ENCODE assay signal across 8 cellular contexts in the genomic region with DNA sequence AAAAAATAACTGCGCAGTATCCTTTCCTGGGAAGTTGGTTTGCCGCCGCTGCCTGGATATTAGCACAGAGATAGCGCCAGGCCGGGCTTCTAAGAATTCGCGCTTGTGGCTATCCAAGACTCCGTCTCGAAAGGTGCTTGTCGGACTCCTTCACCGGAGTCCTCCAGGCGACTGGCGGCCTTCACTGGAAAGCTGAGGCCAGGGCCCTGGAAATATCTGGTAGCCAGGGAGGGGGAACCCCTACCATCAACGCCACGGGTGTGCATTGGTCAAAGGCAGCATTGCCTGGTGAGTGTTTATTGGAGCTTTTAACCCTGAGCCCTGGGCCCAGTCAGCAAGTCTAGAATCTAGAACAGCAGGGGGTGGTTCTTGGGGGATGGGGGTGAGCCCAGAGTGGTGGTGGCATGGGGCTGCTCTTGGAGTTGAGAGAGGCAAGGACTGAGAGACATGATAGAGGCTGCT. TPM values are rescaled to one million over a fixed set of nuclear protein-coding genes. Genes with fewer than 3 reads are reported as not detected.
DNase-seq lines count a peak whose midpoint lies in the region; ATAC-seq, FAIRE-seq and TF ChIP-seq lines count a peak whose summit lies in the region.

No MANE protein-coding gene starts in this region.

- no peak for TF ChIP-seq RAD21 in A549 (conservative IDR thresholded peaks at IDR 0.05 in 1 of 2, IDR thresholded peaks at IDR 0.05 in 1 of 2)
- TF ChIP-seq RAD21 in HCT116 (IDR thresholded peaks at IDR 0.05; ENCODE audit: low read depth): no peak

- TF ChIP-seq POLR2A in A549 (IDR thresholded peaks at IDR 0.05; ENCODE audit: low read length): no peak
- no peak for TF ChIP-seq POLR2A in HCT116 (IDR thresholded peaks at IDR 0.05; ENCODE audit: borderline replicate concordance, extremely low read depth, insufficient read depth, insufficient read length)

- H2BK5ac ChIP-seq in neuronal stem cell (ENCODE audit: low read length): no peak overlapping the region

- FAIRE-seq in A549 (lab: Jason Lieb, UNC): no peak

- no TSS peak for BruUV-seq in HCT116 (replicated peaks; lab: Mats Ljungman, UMichigan)

- H2BK15ac ChIP-seq in neuronal stem cell (ENCODE audit: low read length): no peak overlapping the region

- no peak for ATAC-seq in A549
- ATAC-seq in HCT116: no peak
- peak; percentile 1 for ATAC-seq in esophagus mucosa
- no peak for ATAC-seq in HG03139 (IDR thresholded peaks at IDR 0.05; ENCODE audit: unreplicated experiment)
- no peak for ATAC-seq in HG03159 (IDR thresholded peaks at IDR 0.05; ENCODE audit: unreplicated experiment)

- no peak for DNase-seq in A549 (ENCODE audit: low read depth in 1 of 2, low spot score in 1 of 2)
- no peak for DNase-seq in HCT116 (ENCODE audit: low read depth, low spot score)
- no peak for DNase-seq in neuronal stem cell (ENCODE audit: low spot score)
- DNase-seq in HT-29 (ENCODE audit: low spot score): no peak

- no peak overlapping the region for H4K91ac ChIP-seq in neuronal stem cell (ENCODE audit: low read depth, low read length, poor library complexity)

- H3K4me2 ChIP-seq in A549 (peak overlapping the region; percentile 99), HCT116 (ENCODE audit: low read length) (peak overlapping the region; percentile 79), neuronal stem cell (ENCODE audit: insufficient read depth, low read length, poor library complexity, severe bottlenecking) (peak overlapping the region; percentile 54)

- H3K14ac ChIP-seq in neuronal stem cell (ENCODE audit: low read length): no peak overlapping the region

- H2BK120ac ChIP-seq in neuronal stem cell (ENCODE audit: low read depth, low read length): no peak overlapping the region

- RAD21 ChIA-PET in HCT116 (lab: Charles Lee; ENCODE audit: low non-redundant PET in 1 of 2, low total read pairs in 2 of 2, uncharacterized antibody in 2 of 2, unreplicated experiment in 2 of 2): no interaction called here

- H3K9me2 ChIP-seq in HCT116 (ENCODE audit: insufficient read depth): no peaks in the 10 kb centered on the region

- H3K4me1 ChIP-seq in A549 (peaks cover 13% of the 10 kb centered on the region), HCT116 (ENCODE audit: control insufficient read depth in 1 of 2, insufficient read depth in 2 of 2, low read length in 2 of 2) (peaks cover 5 to 19% of the 10 kb centered on the region in 2 experiments; a peak in 2 of 4 replicates), neuronal stem cell (ENCODE audit: control insufficient read depth in 2 of 2, insufficient read depth in 1 of 2, low read depth in 1 of 2, low read length in 2 of 2) (peaks cover 8 to 11% of the 10 kb centered on the region in 2 donors)

- peak overlapping the region; percentile 92 to 95; a peak in 3 of 6 replicates for H3K27ac ChIP-seq in A549
- H3K27ac ChIP-seq in HCT116 (ENCODE audit: low read depth, low read length): peak overlapping the region; percentile 35
- peak overlapping the region; percentile 52 for H3K27ac ChIP-seq in VCaP
- peak overlapping the region; percentile 57 for H3K27ac ChIP-seq in neuronal stem cell (replicated peaks; ENCODE audit: low read length)

- peaks cover 3% of the 10 kb centered on the region for H3K79me1 ChIP-seq in neuronal stem cell (ENCODE audit: low read depth, low read length)

- no peak overlapping the region for H3K9ac ChIP-seq in HCT116 (ENCODE audit: low read length)
- no peak overlapping the region for H3K9ac ChIP-seq in neuronal stem cell (ENCODE audit: low read depth, low read length, poor library complexity)

- TF ChIP-seq CTCF in A549 (IDR thresholded peaks at IDR 0.05) (no peak), HCT116 (IDR thresholded peaks at IDR 0.05 in 2 of 3, conservative IDR thresholded peaks at IDR 0.05 in 1 of 3; ENCODE audit: borderline replicate concordance in 1 of 3, insufficient read depth in 1 of 3, low read depth in 2 of 3, low read length in 2 of 3) (no peak), VCaP (conservative IDR thresholded peaks at IDR 0.05) (no peak)

- peak overlapping the region; percentile 87; the same call in 1 of the 3 replicates for H3K4me3 ChIP-seq in A549
- H3K4me3 ChIP-seq in HCT116 (replicated peaks in 1 of 2; ENCODE audit: low read depth in 1 of 2, low read length in 2 of 2): peak overlapping the region; percentile 22 to 69; a peak in 2 of 4 replicates
- peak overlapping the region; percentile 57 to 69 for H3K4me3 ChIP-seq in neuronal stem cell (ENCODE audit: low read length in 2 of 2)

- H3K9me3 ChIP-seq in A549: no peaks in the 10 kb centered on the region
- no peaks in the 10 kb centered on the region for H3K9me3 ChIP-seq in HCT116 (ENCODE audit: control insufficient read depth in 1 of 2, insufficient read depth in 1 of 2, low read depth in 1 of 2, low read length in 2 of 2)
- H3K9me3 ChIP-seq in neuronal stem cell (replicated peaks in 1 of 2; ENCODE audit: control insufficient read depth in 2 of 2, insufficient read depth in 1 of 2, low read depth in 1 of 2, low read length in 2 of 2): no peaks in the 10 kb centered on the region

- H4K20me1 ChIP-seq in HCT116 (ENCODE audit: insufficient read depth): no peaks in the 10 kb centered on the region

- CTCF ChIA-PET in A549 (lab: Yijun Ruan, JAX): interaction anchor here (1.1 kb wide), 1 partner anchor 27 kb away, joined by 3 read pairs; no protein-coding TSS in a partner anchor
- CTCF ChIA-PET in HCT116 (lab: Charles Lee): no interaction called here

- TF ChIP-seq EP300 in A549 (IDR thresholded peaks at IDR 0.05): no peak

- intact Hi-C loops in HCT116 (cut with micrococcal nuclease): loop anchor here (2.0 to 5.0 kb wide), 2 partner anchors 37 to 157 kb away; a partner anchor contains a TSS

- peak overlapping the region; percentile 57 for H3K18ac ChIP-seq in neuronal stem cell (ENCODE audit: low read length)

- WGBS in A549 (ENCODE audit: missing lambda C conversion rate): 79% methylated on average over 14 of the region's 15 CpGs
- WGBS in neuronal stem cell (ENCODE audit: extremely low coverage in 2 of 2, insufficient read length in 2 of 2, insufficient replicate concordance in 1 of 2), 2 donors: no CpG with 5 or more reads among the region's 15 CpGs

- POLR2A ChIA-PET in A549 (lab: Yijun Ruan, JAX): interaction anchor here (1.3 kb wide), 1 partner anchor 22 kb away, joined by 3 read pairs; a partner anchor contains a TSS
- POLR2A ChIA-PET in HCT116 (lab: Charles Lee): no interaction called here

- no peak overlapping the region for H2BK12ac ChIP-seq in neuronal stem cell (ENCODE audit: low read length)

- no peak overlapping the region for H2AFZ ChIP-seq in HCT116 (ENCODE audit: low read depth, low read length, poor library complexity, severe bottlenecking)
- peak overlapping the region; percentile 57 for H2AFZ ChIP-seq in neuronal stem cell (ENCODE audit: low read length)

- no peaks in the 10 kb centered on the region for H3K27me3 ChIP-seq in HCT116 (ENCODE audit: insufficient read depth, low read length)
- H3K27me3 ChIP-seq in neuronal stem cell (ENCODE audit: control insufficient read depth in 3 of 3, insufficient read depth in 3 of 3, low read depth in 1 of 3, low read length in 3 of 3): no peaks in the 10 kb centered on the region

- peaks cover 3 to 6% of the 10 kb centered on the region in 2 experiments; a peak in 3 of 4 replicates for H3K36me3 ChIP-seq in HCT116 (ENCODE audit: control insufficient read depth in 1 of 2, insufficient read depth in 2 of 2, low read length in 2 of 2)
- peaks cover 15 to 22% of the 10 kb centered on the region in 2 donors for H3K36me3 ChIP-seq in neuronal stem cell (replicated peaks in 1 of 2; ENCODE audit: control insufficient read depth in 2 of 2, insufficient read depth in 2 of 2, low read length in 2 of 2)

- no peak overlapping the region for H2AK5ac ChIP-seq in neuronal stem cell (ENCODE audit: low read depth, low read length)

- H3K79me2 ChIP-seq in HCT116 (ENCODE audit: insufficient read depth, low read length): peaks cover 31% of the 10 kb centered on the region

- H3K23ac ChIP-seq in neuronal stem cell (ENCODE audit: low read depth, low read length, poor library complexity): no peak overlapping the region

- H4K8ac ChIP-seq in neuronal stem cell (ENCODE audit: low read depth, low read length): no peak overlapping the region

- no peak overlapping the region for H3K4ac ChIP-seq in neuronal stem cell (ENCODE audit: low read length)

RNA-seq across cellular contexts. Expression of a gene that starts 0.6 kb away (rescaled TPM):
- polyA plus RNA-seq in A549 (2011; rRNA removed) (8.2 and 8.5 TPM in 2 replicates), A549 (2017; fragmentation: RNase III; extraction: RNeasy Plus Mini Kit Qiagen cat#74134 plus additional on column Dnase treatment) (7.9 to 8.8 TPM (median 7.9 TPM) in 3 replicates)
- polyA plus RNA-seq in A549 (2012; cell fraction: cytosol; rRNA removed): 10.0 and 11.2 TPM in 2 replicates
- 18.2 and 21.9 TPM in 2 replicates for polyA plus RNA-seq in A549 (2012; cell fraction: nucleus; rRNA removed)
- 9.0 and 12.3 TPM in 2 replicates for polyA minus RNA-seq in A549 (2011; rRNA and poly(A)+ RNA removed)
- total RNA-seq in HCT116 (2021; ENCODE audit: unreplicated experiment) (15.6 TPM), esophagus mucosa (4.4 TPM)
- 11.0 and 12.4 TPM in 2 replicates for polyA plus RNA-seq in HCT116 (2012)
- polyA plus RNA-seq in neuronal stem cell (2013, experiment 1 of 2): 10.2 TPM
- 10.1 TPM for polyA plus RNA-seq in neuronal stem cell (2013, experiment 2 of 2)
- total RNA-seq in HT-29 (2014; rRNA removed; shearing (Covaris generic)): 13.4 and 14.9 TPM in 2 replicates

RNA-seq across cellular contexts. Expression of a gene that starts 7.9 kb away (rescaled TPM):
- polyA plus RNA-seq in A549 (2011; rRNA removed) (39.4 and 64.2 TPM in 2 replicates), A549 (2017; fragmentation: RNase III; extraction: RNeasy Plus Mini Kit Qiagen cat#74134 plus additional on column Dnase treatment) (42.3 to 50.2 TPM (median 49.0 TPM) in 3 replicates)
- polyA plus RNA-seq in A549 (2012; cell fraction: cytosol; rRNA removed): 47.0 and 62.4 TPM in 2 replicates
- 71.5 and 82.6 TPM in 2 replicates for polyA plus RNA-seq in A549 (2012; cell fraction: nucleus; rRNA removed)
- 53.2 and 68.1 TPM in 2 replicates for polyA minus RNA-seq in A549 (2011; rRNA and poly(A)+ RNA removed)
- total RNA-seq in HCT116 (2021; ENCODE audit: unreplicated experiment) (35.0 TPM), esophagus mucosa (17.4 TPM)
- 29.2 and 34.0 TPM in 2 replicates for polyA plus RNA-seq in HCT116 (2012)
- 12.9 TPM for polyA plus RNA-seq in neuronal stem cell (2013, experiment 1 of 2)
- polyA plus RNA-seq in neuronal stem cell (2013, experiment 2 of 2): 11.9 TPM
- total RNA-seq in HT-29 (2014; rRNA removed; shearing (Covaris generic)): 66.8 and 75.0 TPM in 2 replicates

RNA-seq across cellular contexts. Expression of a gene that starts 21.7 kb away (rescaled TPM):
- polyA plus RNA-seq in A549 (2011; rRNA removed) (119 and 125 TPM in 2 replicates), A549 (2017; fragmentation: RNase III; extraction: RNeasy Plus Mini Kit Qiagen cat#74134 plus additional on column Dnase treatment) (140 to 158 TPM (median 147 TPM) in 3 replicates)
- polyA plus RNA-seq in A549 (2012; cell fraction: cytosol; rRNA removed): 169 and 209 TPM in 2 replicates
- 204 and 214 TPM in 2 replicates for polyA plus RNA-seq in A549 (2012; cell fraction: nucleus; rRNA removed)
- 95.1 and 139 TPM in 2 replicates for polyA minus RNA-seq in A549 (2011; rRNA and poly(A)+ RNA removed)
- total RNA-seq in HCT116 (2021; ENCODE audit: unreplicated experiment) (67.1 TPM), esophagus mucosa (53.5 TPM)
- 87.3 and 112 TPM in 2 replicates for polyA plus RNA-seq in HCT116 (2012)
- polyA plus RNA-seq in neuronal stem cell (2013, experiment 1 of 2): 71.0 TPM
- polyA plus RNA-seq in neuronal stem cell (2013, experiment 2 of 2): 69.7 TPM
- total RNA-seq in HT-29 (2014; rRNA removed; shearing (Covaris generic)): 86.3 and 97.5 TPM in 2 replicates

RNA-seq across cellular contexts. Expression of a gene that starts 21.8 kb away (rescaled TPM):
- polyA plus RNA-seq in A549 (2011; rRNA removed) (68.9 and 71.8 TPM in 2 replicates), A549 (2017; fragmentation: RNase III; extraction: RNeasy Plus Mini Kit Qiagen cat#74134 plus additional on column Dnase treatment) (71.9 to 76.9 TPM (median 73.3 TPM) in 3 replicates)
- 176 and 203 TPM in 2 replicates for polyA plus RNA-seq in A549 (2012; cell fraction: cytosol; rRNA removed)
- polyA plus RNA-seq in A549 (2012; cell fraction: nucleus; rRNA removed): 162 and 173 TPM in 2 replicates
- polyA minus RNA-seq in A549 (2011; rRNA and poly(A)+ RNA removed): 51.2 and 55.1 TPM in 2 replicates
- total RNA-seq in HCT116 (2021; ENCODE audit: unreplicated experiment) (41.7 TPM), esophagus mucosa (33.9 TPM)
- 38.6 and 44.5 TPM in 2 replicates for polyA plus RNA-seq in HCT116 (2012)
- 117 TPM for polyA plus RNA-seq in neuronal stem cell (2013, experiment 1 of 2)
- polyA plus RNA-seq in neuronal stem cell (2013, experiment 2 of 2): 116 TPM
- total RNA-seq in HT-29 (2014; rRNA removed; shearing (Covaris generic)): 127 and 148 TPM in 2 replicates

RNA-seq across cellular contexts. Expression of a gene that starts 38.0 kb away (rescaled TPM):
- polyA plus RNA-seq in A549 (2011; rRNA removed): 57.7 and 65.6 TPM in 2 replicates
- 49.8 and 52.3 TPM in 2 replicates for polyA plus RNA-seq in A549 (2012; cell fraction: cytosol; rRNA removed)
- polyA plus RNA-seq in A549 (2012; cell fraction: nucleus; rRNA removed): 94.0 and 113 TPM in 2 replicates
- polyA plus RNA-seq in A549 (2017; fragmentation: RNase III; extraction: RNeasy Plus Mini Kit Qiagen cat#74134 plus additional on column Dnase treatment): 42.5 to 48.2 TPM (median 45.9 TPM) in 3 replicates
- polyA minus RNA-seq in A549 (2011; rRNA and poly(A)+ RNA removed): 53.4 and 57.2 TPM in 2 replicates
- 42.6 TPM for total RNA-seq in HCT116 (2021; ENCODE audit: unreplicated experiment)
- polyA plus RNA-seq in HCT116 (2012): 48.8 and 53.0 TPM in 2 replicates
- 20.3 TPM for total RNA-seq in esophagus mucosa
- polyA plus RNA-seq in neuronal stem cell (2013, experiment 1 of 2): 40.8 TPM
- 40.9 TPM for polyA plus RNA-seq in neuronal stem cell (2013, experiment 2 of 2)
- total RNA-seq in HT-29 (2014; rRNA removed; shearing (Covaris generic)): 42.8 and 48.6 TPM in 2 replicates

Comparison
In these comparisons a context has a peak if more than half of its experiments do, and no peak if none do; other contexts are left out.
1. H3K27ac ChIP-seq: peak in every context shown above with its lines; median percentile 94 in A549; 57 in neuronal stem cell; 52 in VCaP; 35 in HCT116.